In the genomic region with DNA sequence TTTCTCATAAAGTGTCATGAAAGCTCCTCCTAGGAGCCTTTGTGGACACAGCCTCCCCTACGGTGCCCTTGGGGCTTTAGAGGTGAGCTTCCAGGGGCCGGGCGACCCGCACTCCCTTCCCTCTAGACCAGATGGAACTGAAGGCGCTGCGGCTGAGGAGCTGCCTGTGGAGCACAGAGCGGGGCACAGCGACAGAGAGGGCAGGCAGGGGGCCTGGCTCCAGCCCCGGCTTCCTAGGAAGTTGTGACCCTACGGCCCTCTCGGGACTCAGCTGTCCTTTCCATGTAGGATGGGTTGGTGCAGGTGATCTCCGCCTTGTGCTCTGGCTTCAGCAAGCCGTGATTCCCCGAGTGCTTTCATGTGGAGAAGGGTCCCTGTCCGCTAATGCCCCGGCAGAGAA, we compare ENCODE assay signal across 12 cellular contexts. TPM values are rescaled to one million over a fixed set of nuclear protein-coding genes. Genes with fewer than 3 reads are reported as not detected.
DNase-seq lines count a peak whose midpoint lies in the region; ATAC-seq and TF ChIP-seq lines count a peak whose summit lies in the region.
"Had no signal": no experiment of that assay in that cellular context is flagged by ENCODE, and none has a peak within 500 bp of the region (broad histone marks: within the 10 kb centered on the region; RNA-seq: fewer than 3 reads in every experiment).

No MANE protein-coding gene starts in this region.

- H3K4me1 Mint-ChIP-seq in MCF 10A (ENCODE audit: insufficient read depth, unreplicated experiment) (no peaks in the 10 kb centered on the region), T-helper 17 cell (peaks cover 8% of the 10 kb centered on the region)
- peaks cover 34 to 59% of the 10 kb centered on the region in 2 donors for H3K4me1 Mint-ChIP-seq in stimulated activated naive B cell treated with anti-CD40 and anti-IgM and Interleukin-4, amounts not matched to agents 10 μg/mL and 1 μg/mL and 100 μg/mL, for 72 hours

- H3K4me2 ChIP-seq in mammary epithelial cell (ENCODE audit: insufficient read depth, low read depth, low read length), result no peak overlapping the region

- no peaks in the 10 kb centered on the region for H3K9me3 Mint-ChIP-seq in MCF 10A (ENCODE audit: unreplicated experiment)
- H3K9me3 Mint-ChIP-seq in stimulated activated naive B cell treated with anti-CD40 and anti-IgM and Interleukin-4, amounts not matched to agents 10 μg/mL and 1 μg/mL and 100 μg/mL, for 72 hours, result peaks cover 0 to 4% of the 10 kb centered on the region in 2 donors
- H3K9me3 Mint-ChIP-seq: activated naive CD4-positive, alpha-beta T cell treated with anti-CD3 and anti-CD28 coated beads, Interleukin-2, amount 50 U/mL, for 24 hours had no signal

- intact Hi-C loops in mammary epithelial cell (cut with micrococcal nuclease) (loop anchor here (5.0 kb wide), 2 partner anchors 38 to 758 kb away; no protein-coding TSS in a partner anchor), MCF 10A (cut with micrococcal nuclease) (loop anchor here (5.0 kb wide), 1 partner anchor 758 kb away; no protein-coding TSS in a partner anchor), ascending aorta (cut with DNase I) (no loop called here)

- H3K27me3 Mint-ChIP-seq in MCF 10A (ENCODE audit: insufficient read depth, unreplicated experiment) (no peaks in the 10 kb centered on the region), T-helper 17 cell (peaks cover 14% of the 10 kb centered on the region)
- H3K27me3 Mint-ChIP-seq in stimulated activated naive B cell treated with anti-CD40 and anti-IgM and Interleukin-4, amounts not matched to agents 10 μg/mL and 1 μg/mL and 100 μg/mL, for 72 hours, result peaks cover 19 to 34% of the 10 kb centered on the region in 2 donors
- H3K27me3 Mint-ChIP-seq: activated naive CD4-positive, alpha-beta T cell treated with anti-CD3 and anti-CD28 coated beads, Interleukin-2, amount 50 U/mL, for 24 hours had no signal

- H3K27ac Mint-ChIP-seq in MCF 10A (ENCODE audit: low read depth, unreplicated experiment) (no peak overlapping the region), T-helper 17 cell (no peak overlapping the region)
- no peak overlapping the region for H3K27ac Mint-ChIP-seq in stimulated activated naive B cell treated with anti-CD40 and anti-IgM and Interleukin-4, amounts not matched to agents 10 μg/mL and 1 μg/mL and 100 μg/mL, for 72 hours
- H3K27ac Mint-ChIP-seq: activated naive CD4-positive, alpha-beta T cell treated with anti-CD3 and anti-CD28 coated beads, Interleukin-2, amount 50 U/mL, for 24 hours had no signal

- no peaks in the 10 kb centered on the region for H3K9me3 ChIP-seq in mammary epithelial cell (replicated peaks; ENCODE audit: insufficient read depth, low read length)
- H3K9me3 ChIP-seq in T-helper 17 cell (ENCODE audit: control insufficient read depth, low read length, poor library complexity, severe bottlenecking), result no peaks in the 10 kb centered on the region
- no peaks in the 10 kb centered on the region for H3K9me3 ChIP-seq in iPS-20b (ENCODE audit: insufficient read depth, low read depth, low read length)
- no peaks in the 10 kb centered on the region for H3K9me3 ChIP-seq in ascending aorta
- H3K9me3 ChIP-seq: SJCRH30 had no signal

- H3K4me3 Mint-ChIP-seq in MCF 10A (ENCODE audit: unreplicated experiment) (no peak overlapping the region), T-helper 17 cell (peak overlapping the region; percentile 49)
- H3K4me3 Mint-ChIP-seq in stimulated activated naive B cell treated with anti-CD40 and anti-IgM and Interleukin-4, amounts not matched to agents 10 μg/mL and 1 μg/mL and 100 μg/mL, for 72 hours, result peak overlapping the region; percentile 39 to 72
- H3K4me3 Mint-ChIP-seq: activated naive CD4-positive, alpha-beta T cell treated with anti-CD3 and anti-CD28 coated beads, Interleukin-2, amount 50 U/mL, for 24 hours had no signal

- H3K36me3 ChIP-seq in mammary epithelial cell (ENCODE audit: insufficient read depth, low read length), result no peaks in the 10 kb centered on the region
- no peaks in the 10 kb centered on the region for H3K36me3 ChIP-seq in iPS-20b (ENCODE audit: insufficient read depth, low read depth, low read length)
- H3K36me3 ChIP-seq in ascending aorta, result no peaks in the 10 kb centered on the region
- H3K36me3 ChIP-seq: SJCRH30 had no signal

- no peaks in the 10 kb centered on the region for H3K36me3 Mint-ChIP-seq in MCF 10A (ENCODE audit: insufficient read depth, unreplicated experiment)
- no peaks in the 10 kb centered on the region for H3K36me3 Mint-ChIP-seq in T-helper 17 cell (ENCODE audit: low read depth)
- peaks cover 4% of the 10 kb centered on the region in 2 donors for H3K36me3 Mint-ChIP-seq in stimulated activated naive B cell treated with anti-CD40 and anti-IgM and Interleukin-4, amounts not matched to agents 10 μg/mL and 1 μg/mL and 100 μg/mL, for 72 hours
- H3K36me3 Mint-ChIP-seq: activated naive CD4-positive, alpha-beta T cell treated with anti-CD3 and anti-CD28 coated beads, Interleukin-2, amount 50 U/mL, for 24 hours had no signal

- no peak overlapping the region for H3K4me3 ChIP-seq in mammary epithelial cell (replicated peaks in 1 of 3; ENCODE audit: insufficient read depth in 1 of 3, low read depth in 2 of 3, low read length in 3 of 3)
- H3K4me3 ChIP-seq in iPS-20b (ENCODE audit: low read length), result peak overlapping the region; percentile 79; the same call in 1 of the 2 replicates
- no peak overlapping the region for H3K4me3 ChIP-seq in ascending aorta
- H3K4me3 ChIP-seq: SJCRH30 had no signal

- BruUV-seq in mammary epithelial cell (replicated peaks; lab: Mats Ljungman, UMichigan), result no TSS peak
- BruUV-seq in MCF 10A (replicated peaks; lab: Mats Ljungman, UMichigan), result no TSS peak

- peaks cover 5% of the 10 kb centered on the region for H3K4me1 ChIP-seq in mammary epithelial cell (ENCODE audit: insufficient read depth, low read length)
- no peaks in the 10 kb centered on the region for H3K4me1 ChIP-seq in iPS-20b (ENCODE audit: insufficient read depth, low read length)
- H3K4me1 ChIP-seq in ascending aorta, result no peaks in the 10 kb centered on the region

- H3K27me3 ChIP-seq in mammary epithelial cell (ENCODE audit: insufficient read depth, low read length) (no peaks in the 10 kb centered on the region), iPS-20b (ENCODE audit: insufficient read depth, low read length) (peaks cover 18% of the 10 kb centered on the region), ascending aorta (no peaks in the 10 kb centered on the region)
- H3K27me3 ChIP-seq: SJCRH30 had no signal

- H4K20me1 ChIP-seq in mammary epithelial cell (ENCODE audit: insufficient read depth, low read length), result no peaks in the 10 kb centered on the region

- H3K79me2 ChIP-seq in mammary epithelial cell (ENCODE audit: insufficient read depth, low read length), result no peaks in the 10 kb centered on the region

- dilution Hi-C loops in mammary epithelial cell (cut with HindIII; ENCODE audit: low sequenced_read_pairs), result loop anchor here (25.0 kb wide), 1 partner anchor 663 kb away; no protein-coding TSS in a partner anchor

- TF ChIP-seq CTCF in mammary epithelial cell (conservative IDR thresholded peaks at IDR 0.05 in 1 of 2, IDR thresholded peaks at IDR 0.05 in 1 of 2; ENCODE audit: extremely low read depth in 1 of 2, insufficient read depth in 1 of 2, low read depth in 1 of 2, low read length in 2 of 2) (no peak), MCF 10A (IDR thresholded peaks at IDR 0.05; ENCODE audit: unreplicated experiment) (no peak), ascending aorta (IDR thresholded peaks at IDR 0.05) (no peak)

- H3K27ac ChIP-seq in mammary epithelial cell (ENCODE audit: insufficient read depth, low read depth, low read length), result no peak overlapping the region
- H3K27ac ChIP-seq in iPS-20b (ENCODE audit: low read length), result no peak overlapping the region
- no peak overlapping the region for H3K27ac ChIP-seq in ascending aorta

- POLR2A ChIA-PET in MCF 10A (lab: Yijun Ruan, JAX), result interaction anchor here (0.8 to 3.1 kb wide), 12 partner anchors 16 to 336 kb away, joined by 3 to 19 read pairs (median 5); a partner anchor contains a TSS

- ATAC-seq in T-helper 17 cell (no peak), GM18520 (IDR thresholded peaks at IDR 0.05; ENCODE audit: unreplicated experiment) (no peak)
- ATAC-seq in stimulated activated naive B cell treated with anti-CD40 and anti-IgM and Interleukin-4, amounts not matched to agents 10 μg/mL and 1 μg/mL and 100 μg/mL, for 72 hours (replicated peaks), result no peak

- in situ Hi-C loops in mammary epithelial cell (cut with MboI; ENCODE audit: low sequenced_read_pairs in 2 of 2), result loop anchor here in 1 of 2 donors (10.0 to 25.0 kb wide), 4 partner anchors 136 to 738 kb away; a partner anchor contains a TSS

- DNase-seq in mammary epithelial cell, result no peak
- DNase-seq in MCF 10A (ENCODE audit: unreplicated experiment), result no peak
- no peak for DNase-seq in T-helper 17 cell
- no peak for DNase-seq in stimulated activated naive B cell treated with anti-CD40 and anti-IgM and Interleukin-4, amounts not matched to agents 10 μg/mL and 1 μg/mL and 100 μg/mL, for 72 hours
- no peak for DNase-seq in ascending aorta (ENCODE audit: low spot score in 2 of 2)
- DNase-seq in NCI-H2081 (lab: John Stamatoyannopoulos, UW), result no peak
- DNase-seq: NCI-H1930 had no signal

- peak overlapping the region; percentile 71 for H2AFZ ChIP-seq in mammary epithelial cell (ENCODE audit: low read depth, low read length)

- CTCF ChIA-PET in mammary epithelial cell (lab: Charles Lee; ENCODE audit: low non-redundant PET) (interaction anchor here (0.6 to 0.7 kb wide), 3 partner anchors 120 to 1248 kb away, joined by 3 to 4 read pairs (median 3); no protein-coding TSS in a partner anchor), MCF 10A (lab: Yijun Ruan, JAX) (interaction anchor here (0.5 to 9.9 kb wide), 83 partner anchors 9 to 1825 kb away, joined by 3 to 286 read pairs (median 8); a partner anchor contains a TSS)

- WGBS in mammary epithelial cell (ENCODE audit: low coverage, missing lambda C conversion rate), result 95% methylated on average over 7 of the region's 16 CpGs

- H3K9ac ChIP-seq in mammary epithelial cell (ENCODE audit: insufficient read depth, low read length) (no peak overlapping the region), iPS-20b (ENCODE audit: low read depth, low read length) (no peak overlapping the region)

RNA-seq across cellular contexts. Expression of a gene that starts 23.6 kb away (rescaled TPM):
- total RNA-seq in mammary epithelial cell (10 to 100 TPM in 1 of 2 donors, under 1 TPM in 1; 0.33 to 14.9 TPM), MCF 10A (2022) (33.4 and 44.5 TPM in 2 replicates), T-helper 17 cell (1 to 10 TPM in 1 of 2 donors, under 1 TPM in 1; 0.32 to 1.6 TPM), ascending aorta (not detected)
- polyA plus RNA-seq in mammary epithelial cell, result 14.3 TPM
- polyA minus RNA-seq in mammary epithelial cell, result 0.72 TPM
- total RNA-seq: ureter had no signal
